ENCODE assay signal across 8 cellular contexts in genomic region chr6:117907600-117908245, GRCh38. TPM values are rescaled to one million over a fixed set of nuclear protein-coding genes. Genes with fewer than 3 reads are reported as not detected.
DNase-seq lines count a peak whose midpoint lies in the region; ATAC-seq and TF ChIP-seq lines count a peak whose summit lies in the region.

No MANE protein-coding gene starts in this region.

- in situ Hi-C loops in ACHN (cut with HindIII; ENCODE audit: low pct_ligation_motif_present, low pct_unique_long_range_greater_than_20kb, low sequenced_read_pairs) (no loop called here), GM13977 (cut with MboI; ENCODE audit: low pct_unique_long_range_greater_than_20kb, low sequenced_read_pairs, unreplicated experiment) (no loop called here)

- intact Hi-C loops in esophagus muscularis mucosa (cut with DNase I) = no loop called here

- ATAC-seq in GM21619 (IDR thresholded peaks at IDR 0.05; ENCODE audit: unreplicated experiment) = peak; percentile 7

- H3K9me3 ChIP-seq in esophagus muscularis mucosa = no peaks in the 10 kb centered on the region
- H3K9me3 ChIP-seq in osteoblast (ENCODE audit: low read depth, low read length) = no peaks in the 10 kb centered on the region

- TF ChIP-seq CTCF in esophagus muscularis mucosa (IDR thresholded peaks at IDR 0.05) (no peak), osteoblast (IDR thresholded peaks at IDR 0.05; ENCODE audit: extremely low read depth, low read depth, low read length) (no peak), GM13977 (IDR thresholded peaks at IDR 0.05; ENCODE audit: extremely low read depth, insufficient read depth, missing control alignments) (no peak)

- H3K4me3 ChIP-seq in esophagus muscularis mucosa (peak overlapping the region; percentile 60 to 71 (median 68)), osteoblast (ENCODE audit: insufficient read depth, low read length) (peak overlapping the region; percentile 59)

- 0% methylated on average over 10 of the region's 82 CpGs for WGBS in esophagus muscularis mucosa

- peaks cover 5 to 23% (median 22%) of the 10 kb centered on the region in 4 donors for H3K4me1 ChIP-seq in esophagus muscularis mucosa
- H3K4me1 ChIP-seq in osteoblast (ENCODE audit: insufficient read depth, low read length) = no peaks in the 10 kb centered on the region

- H3K36me3 ChIP-seq in esophagus muscularis mucosa (no peaks in the 10 kb centered on the region), osteoblast (ENCODE audit: insufficient read depth, low read length) (no peaks in the 10 kb centered on the region)

- H3K79me2 ChIP-seq in osteoblast (ENCODE audit: insufficient read depth, low read length) = no peaks in the 10 kb centered on the region

- H4K20me1 ChIP-seq in osteoblast (ENCODE audit: insufficient read depth, low read length) = no peaks in the 10 kb centered on the region

- peak; percentile 47 for DNase-seq in DMS79 treated with DMSO at 0.1 percent for 48 hours (lab: John Stamatoyannopoulos, UW)
- peak; percentile 14 for DNase-seq in NCI-H510A treated with DMSO at 0.1 percent for 48 hours (lab: John Stamatoyannopoulos, UW)
- peak; percentile 34 for DNase-seq in esophagus muscularis mucosa (ENCODE audit: extremely low spot score)
- DNase-seq in osteoblast (ENCODE audit: insufficient read length, low spot score, missing footprints) = peak; percentile 73
- no peak for DNase-seq in ACHN
- DNase-seq in putamen (ENCODE audit: low spot score) = no peak
- no peak for DNase-seq in GM13977 (ENCODE audit: low spot score)

- H2AFZ ChIP-seq in osteoblast (ENCODE audit: low read length) = no peak overlapping the region

- TF ChIP-seq POLR2A in esophagus muscularis mucosa (IDR thresholded peaks at IDR 0.05; ENCODE audit: low read depth) = no peak

- H3K27ac ChIP-seq in esophagus muscularis mucosa (replicated peaks in 1 of 4) (peak overlapping the region; percentile 33 to 62 (median 54)), osteoblast (ENCODE audit: low read depth, low read length) (no peak overlapping the region)

- peak overlapping the region; percentile 53 for H3K4me2 ChIP-seq in osteoblast (ENCODE audit: insufficient read depth, low read length)

- H3K27me3 ChIP-seq in esophagus muscularis mucosa = peaks cover 0 to 56% (median 16%) of the 10 kb centered on the region in 4 donors
- H3K27me3 ChIP-seq in osteoblast (ENCODE audit: insufficient read depth, low read length) = peaks cover 25% of the 10 kb centered on the region

- no peak for TF ChIP-seq EP300 in esophagus muscularis mucosa (IDR thresholded peaks at IDR 0.05)

RNA-seq across cellular contexts. Expression of gene SLC35F1, which starts 0.7 kb away (rescaled TPM):
- 1 to 10 TPM; 5.4 to 8.1 (median 6.5) TPM for total RNA-seq in esophagus muscularis mucosa
- under 0.01 TPM in 1 of 2 replicates, not detected in the other for total RNA-seq in osteoblast

Comparison
In these comparisons a context has a peak if more than half of its experiments do, and no peak if none do; other contexts are left out.
1. DNase-seq: peak in DMS79 treated with DMSO at 0.1 percent for 48 hours (single experiment), NCI-H510A treated with DMSO at 0.1 percent for 48 hours (single experiment), esophagus muscularis mucosa (single experiment) and osteoblast (single experiment); none in ACHN (single experiment), putamen (single experiment) and GM13977 (single experiment).